In the genomic region with DNA sequence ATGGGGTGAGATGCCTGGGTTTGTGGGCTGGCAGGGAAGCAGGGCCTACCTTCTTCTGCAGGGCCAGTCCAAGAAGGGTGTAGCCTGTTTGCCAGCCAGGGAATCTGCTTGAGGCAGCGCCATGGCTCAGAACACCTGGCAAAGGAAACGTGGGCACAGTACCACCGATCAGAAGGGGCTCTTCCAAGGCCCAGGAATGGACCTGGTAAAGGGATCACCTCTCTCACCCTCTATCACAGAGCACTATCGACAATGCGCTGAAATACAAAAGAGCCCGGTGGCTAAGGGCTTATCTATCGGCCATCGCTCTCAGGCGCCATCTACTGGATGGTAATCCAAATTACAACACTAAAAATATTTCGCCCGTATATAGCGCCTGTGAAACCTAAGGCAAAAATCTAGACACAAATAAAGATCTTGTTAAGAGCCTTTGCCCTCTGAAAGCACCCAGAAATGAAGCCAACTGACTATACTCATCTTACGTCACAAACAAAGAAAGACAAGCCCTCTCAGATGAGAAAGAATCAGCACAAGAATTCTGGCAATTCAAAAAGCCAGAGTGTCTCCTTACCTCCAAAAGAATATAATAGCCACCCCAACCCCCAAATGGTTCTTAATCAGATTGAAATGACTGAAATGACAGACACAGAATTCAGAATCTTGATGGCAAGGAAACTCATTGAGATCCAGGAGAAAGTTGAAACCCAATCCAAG, we compare ENCODE assay signal across 1 cellular context.
TF ChIP-seq lines count a peak whose summit lies in the region.

No MANE protein-coding gene starts in this region.

TF ChIP-seq in GM23338, 12 proteins besides CTCF, POLR2A, EP300 and RAD21 (continued from another document):
- TF ChIP-seq, protein P1, sequence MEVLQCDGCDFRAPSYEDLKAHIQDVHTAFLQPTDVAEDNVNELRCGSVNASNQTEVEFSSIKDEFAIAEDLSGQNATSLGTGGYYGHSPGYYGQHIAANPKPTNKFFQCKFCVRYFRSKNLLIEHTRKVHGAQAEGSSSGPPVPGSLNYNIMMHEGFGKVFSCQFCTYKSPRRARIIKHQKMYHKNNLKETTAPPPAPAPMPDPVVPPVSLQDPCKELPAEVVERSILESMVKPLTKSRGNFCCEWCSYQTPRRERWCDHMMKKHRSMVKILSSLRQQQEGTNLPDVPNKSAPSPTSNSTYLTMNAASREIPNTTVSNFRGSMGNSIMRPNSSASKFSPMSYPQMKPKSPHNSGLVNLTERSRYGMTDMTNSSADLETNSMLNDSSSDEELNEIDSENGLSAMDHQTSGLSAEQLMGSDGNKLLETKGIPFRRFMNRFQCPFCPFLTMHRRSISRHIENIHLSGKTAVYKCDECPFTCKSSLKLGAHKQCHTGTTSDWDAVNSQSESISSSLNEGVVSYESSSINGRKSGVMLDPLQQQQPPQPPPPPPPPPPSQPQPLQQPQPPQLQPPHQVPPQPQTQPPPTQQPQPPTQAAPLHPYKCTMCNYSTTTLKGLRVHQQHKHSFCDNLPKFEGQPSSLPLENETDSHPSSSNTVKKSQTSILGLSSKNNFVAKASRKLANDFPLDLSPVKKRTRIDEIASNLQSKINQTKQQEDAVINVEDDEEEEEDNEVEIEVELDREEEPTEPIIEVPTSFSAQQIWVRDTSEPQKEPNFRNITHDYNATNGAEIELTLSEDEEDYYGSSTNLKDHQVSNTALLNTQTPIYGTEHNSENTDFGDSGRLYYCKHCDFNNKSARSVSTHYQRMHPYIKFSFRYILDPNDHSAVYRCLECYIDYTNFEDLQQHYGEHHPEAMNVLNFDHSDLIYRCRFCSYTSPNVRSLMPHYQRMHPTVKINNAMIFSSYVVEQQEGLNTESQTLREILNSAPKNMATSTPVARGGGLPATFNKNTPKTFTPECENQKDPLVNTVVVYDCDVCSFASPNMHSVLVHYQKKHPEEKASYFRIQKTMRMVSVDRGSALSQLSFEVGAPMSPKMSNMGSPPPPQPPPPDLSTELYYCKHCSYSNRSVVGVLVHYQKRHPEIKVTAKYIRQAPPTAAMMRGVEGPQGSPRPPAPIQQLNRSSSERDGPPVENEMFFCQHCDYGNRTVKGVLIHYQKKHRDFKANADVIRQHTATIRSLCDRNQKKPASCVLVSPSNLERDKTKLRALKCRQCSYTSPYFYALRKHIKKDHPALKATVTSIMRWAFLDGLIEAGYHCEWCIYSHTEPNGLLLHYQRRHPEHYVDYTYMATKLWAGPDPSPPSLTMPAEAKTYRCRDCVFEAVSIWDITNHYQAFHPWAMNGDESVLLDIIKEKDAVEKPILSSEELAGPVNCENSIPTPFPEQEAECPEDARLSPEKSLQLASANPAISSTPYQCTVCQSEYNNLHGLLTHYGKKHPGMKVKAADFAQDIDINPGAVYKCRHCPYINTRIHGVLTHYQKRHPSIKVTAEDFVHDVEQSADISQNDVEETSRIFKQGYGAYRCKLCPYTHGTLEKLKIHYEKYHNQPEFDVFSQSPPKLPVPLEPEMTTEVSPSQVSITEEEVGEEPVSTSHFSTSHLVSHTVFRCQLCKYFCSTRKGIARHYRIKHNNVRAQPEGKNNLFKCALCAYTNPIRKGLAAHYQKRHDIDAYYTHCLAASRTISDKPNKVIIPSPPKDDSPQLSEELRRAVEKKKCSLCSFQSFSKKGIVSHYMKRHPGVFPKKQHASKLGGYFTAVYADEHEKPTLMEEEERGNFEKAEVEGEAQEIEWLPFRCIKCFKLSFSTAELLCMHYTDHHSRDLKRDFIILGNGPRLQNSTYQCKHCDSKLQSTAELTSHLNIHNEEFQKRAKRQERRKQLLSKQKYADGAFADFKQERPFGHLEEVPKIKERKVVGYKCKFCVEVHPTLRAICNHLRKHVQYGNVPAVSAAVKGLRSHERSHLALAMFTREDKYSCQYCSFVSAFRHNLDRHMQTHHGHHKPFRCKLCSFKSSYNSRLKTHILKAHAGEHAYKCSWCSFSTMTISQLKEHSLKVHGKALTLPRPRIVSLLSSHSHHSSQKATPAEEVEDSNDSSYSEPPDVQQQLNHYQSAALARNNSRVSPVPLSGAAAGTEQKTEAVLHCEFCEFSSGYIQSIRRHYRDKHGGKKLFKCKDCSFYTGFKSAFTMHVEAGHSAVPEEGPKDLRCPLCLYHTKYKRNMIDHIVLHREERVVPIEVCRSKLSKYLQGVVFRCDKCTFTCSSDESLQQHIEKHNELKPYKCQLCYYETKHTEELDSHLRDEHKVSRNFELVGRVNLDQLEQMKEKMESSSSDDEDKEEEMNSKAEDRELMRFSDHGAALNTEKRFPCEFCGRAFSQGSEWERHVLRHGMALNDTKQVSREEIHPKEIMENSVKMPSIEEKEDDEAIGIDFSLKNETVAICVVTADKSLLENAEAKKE (CRISPR knock-in tag; IDR thresholded peaks at IDR 0.05): no peak
- TF ChIP-seq JUNB (IDR thresholded peaks at IDR 0.05; ENCODE audit: unreplicated experiment): no peak
- TF ChIP-seq ZNF331 (CRISPR knock-in tag; IDR thresholded peaks at IDR 0.05; ENCODE audit: low read depth): no peak
- TF ChIP-seq, protein P2, sequence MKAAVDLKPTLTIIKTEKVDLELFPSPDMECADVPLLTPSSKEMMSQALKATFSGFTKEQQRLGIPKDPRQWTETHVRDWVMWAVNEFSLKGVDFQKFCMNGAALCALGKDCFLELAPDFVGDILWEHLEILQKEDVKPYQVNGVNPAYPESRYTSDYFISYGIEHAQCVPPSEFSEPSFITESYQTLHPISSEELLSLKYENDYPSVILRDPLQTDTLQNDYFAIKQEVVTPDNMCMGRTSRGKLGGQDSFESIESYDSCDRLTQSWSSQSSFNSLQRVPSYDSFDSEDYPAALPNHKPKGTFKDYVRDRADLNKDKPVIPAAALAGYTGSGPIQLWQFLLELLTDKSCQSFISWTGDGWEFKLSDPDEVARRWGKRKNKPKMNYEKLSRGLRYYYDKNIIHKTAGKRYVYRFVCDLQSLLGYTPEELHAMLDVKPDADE (IDR thresholded peaks at IDR 0.05): no peak
